ENCODE assay signal across 19 cellular contexts in the genomic region with DNA sequence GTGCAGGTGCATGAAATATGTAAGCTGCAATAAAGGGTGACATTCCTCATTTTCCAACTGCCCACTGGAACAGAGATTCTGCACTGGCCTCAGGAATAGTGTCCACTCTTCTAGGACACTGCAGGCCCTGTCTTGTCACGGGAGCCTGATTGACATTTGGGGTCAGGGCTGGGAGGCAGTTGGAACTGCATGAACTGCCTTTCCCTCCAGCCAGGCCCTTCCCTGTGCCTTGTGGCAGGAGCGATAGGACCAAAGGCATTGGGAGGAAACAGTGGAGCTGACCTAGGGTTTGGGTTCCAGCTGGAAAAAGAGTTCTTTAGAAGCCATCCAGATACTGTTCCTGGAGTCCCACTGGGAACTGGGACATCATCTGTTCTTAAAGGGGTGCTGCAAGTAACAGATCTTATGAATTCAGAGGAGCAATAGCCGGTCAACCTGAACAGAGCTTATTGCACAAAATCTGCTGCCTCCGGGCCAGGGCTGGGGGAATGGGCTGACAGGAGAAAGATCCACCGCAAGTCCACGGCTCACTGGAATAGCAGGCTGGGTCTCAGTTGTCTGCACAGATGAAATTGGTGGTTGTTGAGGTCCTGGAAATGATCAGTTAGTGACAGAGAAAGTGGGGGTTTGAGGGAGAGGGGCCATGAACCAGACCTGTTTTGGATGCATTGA.
DNase-seq lines count a peak whose midpoint lies in the region; FAIRE-seq and TF ChIP-seq lines count a peak whose summit lies in the region.
"Had no signal": no experiment of that assay in that cellular context is flagged by ENCODE, and none has a peak within 500 bp of the region (broad histone marks: within the 10 kb centered on the region; RNA-seq: fewer than 3 reads in every experiment).

No MANE protein-coding gene starts in this region.

- DNase-seq in H1 (ENCODE audit: low read depth in 1 of 2, low spot score in 2 of 2) (no peak), mesenteric fat pad (ENCODE audit: low spot score) (peak; percentile 62), osteocyte (ENCODE audit: extremely low spot score, unreplicated experiment) (peak; percentile 72), breast epithelium (ENCODE audit: low spot score in 2 of 2) (no peak), NCI-H1930 (lab: John Stamatoyannopoulos, UW) (no peak), iPS-NIHi11 (ENCODE audit: low spot score) (no peak), NCI-H69 (lab: John Stamatoyannopoulos, UW) (no peak)
- DNase-seq: C1 segment of cervical spinal cord; Caco-2; CD4-positive, alpha-beta memory T cell; DMS153; DND-41; GM23248; HFFc6 had no signal

- no peaks in the 10 kb centered on the region for H3K4me1 Mint-ChIP-seq in osteocyte (ENCODE audit: unreplicated experiment)
- H3K4me1 Mint-ChIP-seq: CD4-positive, alpha-beta memory T cell had no signal

- TF ChIP-seq EP300 in H1 (IDR thresholded peaks at IDR 0.05; ENCODE audit: borderline replicate concordance in 1 of 2, low read depth in 2 of 2, low read length in 2 of 2), result no peak

- H4K5ac ChIP-seq in H1 (ENCODE audit: insufficient read length, low read depth, low read length), result no peak overlapping the region

- H3K18ac ChIP-seq in H1 (ENCODE audit: extremely low read depth, low read length), result no peak overlapping the region

- H3K27me3 Mint-ChIP-seq in osteocyte (ENCODE audit: unreplicated experiment), result no peaks in the 10 kb centered on the region

- intact Hi-C loops in breast epithelium (cut with DNase I; ENCODE audit: low total_unique reads), result no loop called here

- WGBS in H1 (ENCODE audit: extremely low coverage in 1 of 2, insufficient coverage in 1 of 2, insufficient read length in 1 of 2, insufficient replicate concordance in 2 of 2, low coverage in 1 of 2, low lambda C conversion rate in 2 of 2, missing lambda C conversion rate in 1 of 2), 2 experiments, result 89% methylated on average over 6 of the region's 6 CpGs; no CpG with 5 or more reads in 1 of the 2 experiments

- no peaks in the 10 kb centered on the region for H3K9me3 ChIP-seq in OCI-LY3 (ENCODE audit: insufficient read depth, low read length)
- H3K9me3 ChIP-seq in H1 (ENCODE audit: insufficient read depth in 2 of 2, low read depth in 1 of 2, low read length in 1 of 2), result no peaks in the 10 kb centered on the region
- H3K9me3 ChIP-seq in breast epithelium, result no peaks in the 10 kb centered on the region
- H3K9me3 ChIP-seq: Caco-2, HAP-1 had no signal

- no peak overlapping the region for H3K23ac ChIP-seq in H1 (ENCODE audit: insufficient read length)

- no peak for TF ChIP-seq RAD21 in H1 (IDR thresholded peaks at IDR 0.05 in 1 of 2, conservative IDR thresholded peaks at IDR 0.05 in 1 of 2; ENCODE audit: low read depth in 2 of 2, low read length in 2 of 2)

- peak overlapping the region; percentile 15; the same call in 1 of the 2 replicates for H3K27ac ChIP-seq in OCI-LY3 (ENCODE audit: low read length)
- H3K27ac ChIP-seq in H1 (ENCODE audit: low read depth, low read length), result no peak overlapping the region
- H3K27ac ChIP-seq in breast epithelium, result no peak overlapping the region
- H3K27ac ChIP-seq: GM23248 had no signal

- H3K27me3 ChIP-seq in OCI-LY3 (ENCODE audit: low read depth, low read length), result no peaks in the 10 kb centered on the region
- H3K27me3 ChIP-seq in H1 (replicated peaks in 1 of 4; ENCODE audit: control insufficient read depth in 3 of 4, extremely low read depth in 1 of 4, insufficient read depth in 3 of 4, low read length in 3 of 4), result no peaks in the 10 kb centered on the region
- no peaks in the 10 kb centered on the region for H3K27me3 ChIP-seq in breast epithelium

- H3K23me2 ChIP-seq in H1 (ENCODE audit: low read depth, low read length), result no peaks in the 10 kb centered on the region

- no peak overlapping the region for H3K4me3 Mint-ChIP-seq in osteocyte (ENCODE audit: unreplicated experiment)
- H3K4me3 Mint-ChIP-seq: CD4-positive, alpha-beta memory T cell; HFFc6 had no signal

- H2BK120ac ChIP-seq in H1 (replicated peaks; ENCODE audit: low read depth, low read length), result no peak overlapping the region

- CTCF ChIA-PET in H1 (lab: Charles Lee; ENCODE audit: partially characterized antibody), result interaction anchor here (0.6 to 3.4 kb wide), 6 partner anchors 8 to 238 kb away, joined by 3 to 17 read pairs (median 3); no protein-coding TSS in a partner anchor

- TF ChIP-seq POLR2A in H1 (IDR thresholded peaks at IDR 0.05; ENCODE audit: control extremely low read depth in 1 of 2, low read depth in 2 of 2, low read length in 2 of 2) (no peak), breast epithelium (IDR thresholded peaks at IDR 0.05) (no peak)

- H3K4ac ChIP-seq in H1 (replicated peaks; ENCODE audit: insufficient read length, low read depth, low read length), result no peak overlapping the region

- H3K4me2 ChIP-seq in OCI-LY3 (ENCODE audit: low read length) (peak overlapping the region; percentile 30; the same call in 1 of the 2 replicates), H1 (ENCODE audit: insufficient read depth in 1 of 2, low read depth in 2 of 2, low read length in 2 of 2) (no peak overlapping the region)

- no peaks in the 10 kb centered on the region for H4K20me1 ChIP-seq in OCI-LY3 (ENCODE audit: insufficient read depth, low read length)
- no peaks in the 10 kb centered on the region for H4K20me1 ChIP-seq in H1 (replicated peaks in 1 of 2; ENCODE audit: control insufficient read depth in 1 of 2, insufficient read depth in 2 of 2, low read length in 2 of 2)

- H2BK12ac ChIP-seq in H1 (ENCODE audit: low read depth, low read length), result no peak overlapping the region

- no peaks in the 10 kb centered on the region for H3K79me1 ChIP-seq in H1 (ENCODE audit: low read depth, low read length)

- TF ChIP-seq CTCF in OCI-LY3 (IDR thresholded peaks at IDR 0.05; ENCODE audit: low read depth, low read length) (no peak), H1 (IDR thresholded peaks at IDR 0.05; ENCODE audit: control extremely low read depth in 1 of 3, insufficient read depth in 1 of 3, low read depth in 1 of 3, low read length in 3 of 3) (no peak), osteocyte (IDR thresholded peaks at IDR 0.05) (no peak), breast epithelium (IDR thresholded peaks at IDR 0.05) (no peak)

- no peak overlapping the region for H3K14ac ChIP-seq in H1 (ENCODE audit: insufficient read length)

- H2BK15ac ChIP-seq in H1 (ENCODE audit: low read length), result 0 out of 2 replicates have a peak overlapping the region, but pooled peaks have one; percentile 33

- no peak overlapping the region for H2BK5ac ChIP-seq in H1 (ENCODE audit: low read depth, low read length)

- H3K56ac ChIP-seq in H1 (replicated peaks; ENCODE audit: insufficient read length, low read depth, low read length), result no peak overlapping the region

- H2AK5ac ChIP-seq in H1 (ENCODE audit: low read depth, low read length), result no peak overlapping the region

- no peak overlapping the region for H4K91ac ChIP-seq in H1 (replicated peaks; ENCODE audit: insufficient read length, low read length)

- H3K4me1 ChIP-seq in OCI-LY3 (ENCODE audit: low read length) (peaks cover 36% of the 10 kb centered on the region), H1 (replicated peaks in 1 of 4; ENCODE audit: control insufficient read depth in 3 of 4, insufficient read depth in 4 of 4, low read length in 3 of 4) (no peaks in the 10 kb centered on the region; a peak in 1 of 7 replicates), breast epithelium (no peaks in the 10 kb centered on the region)
- H3K4me1 ChIP-seq: Caco-2, HAP-1 had no signal

- no peaks in the 10 kb centered on the region for H3K36me3 Mint-ChIP-seq in osteocyte (ENCODE audit: unreplicated experiment)
- H3K36me3 Mint-ChIP-seq: CD4-positive, alpha-beta memory T cell had no signal

- H3K36me3 ChIP-seq in OCI-LY3 (replicated peaks; ENCODE audit: low read depth, low read length), result no peaks in the 10 kb centered on the region
- no peaks in the 10 kb centered on the region for H3K36me3 ChIP-seq in H1 (ENCODE audit: control insufficient read depth in 2 of 4, insufficient read depth in 4 of 4, low read length in 3 of 4)
- H3K36me3 ChIP-seq in breast epithelium, result no peaks in the 10 kb centered on the region
- H3K36me3 ChIP-seq: HAP-1 had no signal

- H3K79me2 ChIP-seq in OCI-LY3 (ENCODE audit: low read length), result no peaks in the 10 kb centered on the region
- no peaks in the 10 kb centered on the region for H3K79me2 ChIP-seq in H1 (ENCODE audit: control insufficient read depth in 1 of 2, insufficient read depth in 2 of 2, low read length in 2 of 2)

- no peak overlapping the region for H4K8ac ChIP-seq in H1 (ENCODE audit: extremely low read depth, insufficient read depth, low read length)

- H3K9ac ChIP-seq in OCI-LY3 (ENCODE audit: low read length) (no peak overlapping the region), H1 (replicated peaks in 1 of 4; ENCODE audit: extremely low read depth in 1 of 4, low read depth in 3 of 4, low read length in 3 of 4) (no peak overlapping the region)
- H3K9ac ChIP-seq: GM23248 had no signal

- H2AFZ ChIP-seq in OCI-LY3 (ENCODE audit: low read depth, low read length) (no peak overlapping the region), H1 (ENCODE audit: low read length) (no peak overlapping the region)
- H2AFZ ChIP-seq: GM23248 had no signal

- H3K27ac Mint-ChIP-seq in osteocyte (ENCODE audit: unreplicated experiment), result no peak overlapping the region
- H3K27ac Mint-ChIP-seq: CD4-positive, alpha-beta memory T cell; HFFc6 had no signal

- H3K4me3 ChIP-seq in OCI-LY3 (ENCODE audit: low read length) (no peak overlapping the region), H1 (ENCODE audit: extremely low read depth in 1 of 4, insufficient read depth in 2 of 4, low read depth in 3 of 4, low read length in 4 of 4) (no peak overlapping the region), breast epithelium (no peak overlapping the region)
- H3K4me3 ChIP-seq: GM23248, HAP-1 had no signal

- no peak for FAIRE-seq in H1 (lab: Jason Lieb, UNC)
- FAIRE-seq: G401.6, GM12892, GM19239 had no signal

- H2BK20ac ChIP-seq in H1 (ENCODE audit: low read length), result no peak overlapping the region

- POLR2A ChIA-PET in H1 (lab: Charles Lee; ENCODE audit: partially characterized antibody), result interaction anchor here (0.6 to 0.8 kb wide), 2 partner anchors 8 to 605 kb away, joined by 3 read pairs; no protein-coding TSS in a partner anchor

- no peaks in the 10 kb centered on the region for H3K9me3 Mint-ChIP-seq in osteocyte (ENCODE audit: unreplicated experiment)
- H3K9me3 Mint-ChIP-seq: CD4-positive, alpha-beta memory T cell; HFFc6 had no signal

TF ChIP-seq in H1, 55 proteins besides CTCF, POLR2A, EP300 and RAD21 (continues in another document):
- no peak for TF ChIP-seq SAP30 (IDR thresholded peaks at IDR 0.05; ENCODE audit: insufficient read depth, insufficient replicate concordance, low read length)
- TF ChIP-seq ASH2L (IDR thresholded peaks at IDR 0.05; ENCODE audit: low read length), result no peak
- TF ChIP-seq CTBP2 (IDR thresholded peaks at IDR 0.05; ENCODE audit: borderline replicate concordance, insufficient read depth, insufficient read length, low read length), result no peak
- no peak for TF ChIP-seq TBP (IDR thresholded peaks at IDR 0.05; ENCODE audit: low read depth, low read length)
- no peak for TF ChIP-seq POU5F1 (IDR thresholded peaks at IDR 0.05; ENCODE audit: low read depth, low read length)
- TF ChIP-seq, protein P1, sequence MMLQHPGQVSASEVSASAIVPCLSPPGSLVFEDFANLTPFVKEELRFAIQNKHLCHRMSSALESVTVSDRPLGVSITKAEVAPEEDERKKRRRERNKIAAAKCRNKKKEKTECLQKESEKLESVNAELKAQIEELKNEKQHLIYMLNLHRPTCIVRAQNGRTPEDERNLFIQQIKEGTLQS (IDR thresholded peaks at IDR 0.05; ENCODE audit: insufficient read depth, low read depth, low read length), result no peak

Comparison
In these comparisons a context has a peak if more than half of its experiments do, and no peak if none do; other contexts are left out.
1. DNase-seq: peak in mesenteric fat pad (single experiment) and osteocyte (single experiment); none in H1 (0 of 2), breast epithelium (0 of 2), NCI-H1930 (0 of 2), iPS-NIHi11 (single experiment) and NCI-H69 (single experiment).